In the genomic region with DNA sequence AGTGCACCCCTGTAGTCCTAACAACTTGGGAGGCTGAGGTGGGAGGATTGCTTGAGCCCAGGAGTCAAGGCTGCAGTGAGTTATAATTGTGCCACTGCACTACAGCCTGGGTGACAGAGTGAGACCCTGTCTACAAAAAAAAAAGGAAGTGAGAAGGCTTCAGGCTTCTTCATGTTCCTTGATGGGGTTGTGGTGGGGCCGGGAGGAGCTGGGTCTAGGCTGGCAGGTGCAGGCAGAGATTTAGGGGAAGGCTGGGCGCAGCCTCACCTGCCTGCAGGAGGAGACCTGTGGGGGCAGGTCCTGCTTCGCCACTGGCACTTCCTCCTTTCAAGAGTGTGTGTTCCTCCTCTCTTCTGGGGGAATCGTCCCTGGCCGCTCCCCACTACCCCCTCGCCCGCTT, we compare ENCODE assay signal across 15 cellular contexts.
DNase-seq lines count a peak whose midpoint lies in the region; ATAC-seq and TF ChIP-seq lines count a peak whose summit lies in the region.
"Had no signal": no experiment of that assay in that cellular context is flagged by ENCODE, and none has a peak within 500 bp of the region (broad histone marks: within the 10 kb centered on the region; RNA-seq: fewer than 3 reads in every experiment).

No MANE protein-coding gene starts in this region.

- H3K27ac ChIP-seq in upper lobe of right lung: no peak overlapping the region
- no peak overlapping the region for H3K27ac ChIP-seq in ascending aorta
- H3K27ac ChIP-seq: esophagus squamous epithelium had no signal

- H3K9me3 ChIP-seq in upper lobe of right lung (peaks cover 8% of the 10 kb centered on the region), ascending aorta (peaks cover 6 to 13% of the 10 kb centered on the region in 2 donors)

- DNase-seq in NOMO-1 treated with DMSO at 0.1 percent for 48 hours (lab: John Stamatoyannopoulos, UW; ENCODE audit: unreplicated experiment): peak; percentile 14
- DNase-seq in NOMO-1 treated with dmso at 0.1 percent for 144 hours (lab: John Stamatoyannopoulos, UW; ENCODE audit: unreplicated experiment): no peak
- peak; percentile 58 for DNase-seq in MV-4-11 (lab: John Stamatoyannopoulos, UW)
- DNase-seq in activated CD8-positive, alpha-beta memory T cell treated with anti-CD3 and anti-CD28 coated beads, Interleukin-2, amount 50 U/mL, for 48 hours: no peak
- DNase-seq in upper lobe of right lung: no peak
- DNase-seq in NCI-H510A (lab: John Stamatoyannopoulos, UW): no peak
- no peak for DNase-seq in ascending aorta (ENCODE audit: low spot score in 2 of 2)
- DNase-seq: activated CD4-positive, alpha-beta T cell treated with anti-CD3 and anti-CD28 coated beads, Interleukin-2, amount 50 U/mL, for 4 hours; activated naive CD4-positive, alpha-beta T cell; esophagus squamous epithelium; mesenchymal stem cell; NCI-H1417 treated with DMSO at 0.1 percent for 48 hours; stimulated activated CD4-positive, alpha-beta T cell treated with anti-CD3 and anti-CD28 coated beads, Interleukin-2, amount 100 ng/mL, for 48 hours; stimulated activated naive CD8-positive, alpha-beta T cell treated with anti-CD3 and anti-CD28 coated beads, Interleukin-15, amount 100 ng/mL, for 72 hours had no signal

- H3K4me1 ChIP-seq in upper lobe of right lung (peaks cover 4% of the 10 kb centered on the region), ascending aorta (peaks cover 3 to 5% of the 10 kb centered on the region in 2 donors)

- H3K36me3 ChIP-seq in upper lobe of right lung: no peaks in the 10 kb centered on the region
- no peaks in the 10 kb centered on the region for H3K36me3 ChIP-seq in ascending aorta
- H3K36me3 ChIP-seq: esophagus squamous epithelium had no signal

- H3K27me3 ChIP-seq in upper lobe of right lung (no peaks in the 10 kb centered on the region), ascending aorta (no peaks in the 10 kb centered on the region)
- H3K27me3 ChIP-seq: esophagus squamous epithelium had no signal

- intact Hi-C loops in upper lobe of right lung (cut with DNase I) (no loop called here), ascending aorta (cut with DNase I) (no loop called here)

- peak; percentile 86 for ATAC-seq in HG02798 (IDR thresholded peaks at IDR 0.05; ENCODE audit: poor library complexity, unreplicated experiment)
- no peak for ATAC-seq in upper lobe of right lung
- ATAC-seq: stimulated activated naive CD8-positive, alpha-beta T cell treated with anti-CD3 and anti-CD28 coated beads, Interleukin-15, amount 100 ng/mL, for 72 hours had no signal

- no peak overlapping the region for H3K4me3 ChIP-seq in upper lobe of right lung
- no peak overlapping the region for H3K4me3 ChIP-seq in ascending aorta
- H3K4me3 ChIP-seq: esophagus squamous epithelium had no signal

- no peak for TF ChIP-seq CTCF in upper lobe of right lung (IDR thresholded peaks at IDR 0.05)
- no peak for TF ChIP-seq CTCF in ascending aorta (IDR thresholded peaks at IDR 0.05)

Comparison
In these comparisons a context has a peak if more than half of its experiments do, and no peak if none do; other contexts are left out.
1. DNase-seq: peak in NOMO-1 treated with DMSO at 0.1 percent for 48 hours (single experiment) and MV-4-11 (single experiment); none in NOMO-1 treated with dmso at 0.1 percent for 144 hours (single experiment), activated CD8-positive, alpha-beta memory T cell treated with anti-CD3 and anti-CD28 coated beads, Interleukin-2, amount 50 U/mL, for 48 hours (single experiment), upper lobe of right lung (single experiment), NCI-H510A (single experiment) and ascending aorta (0 of 2).